In genomic region chr12:76591461-76591860, GRCh38 we compare ENCODE assay signal across 19 cellular contexts. TPM values are rescaled to one million over a fixed set of nuclear protein-coding genes. Genes with fewer than 3 reads are reported as not detected.
DNase-seq lines count a peak whose midpoint lies in the region; ATAC-seq and TF ChIP-seq lines count a peak whose summit lies in the region.
"Had no signal": no experiment of that assay in that cellular context is flagged by ENCODE, and none has a peak within 500 bp of the region (broad histone marks: within the 10 kb centered on the region; RNA-seq: fewer than 3 reads in every experiment).

No MANE protein-coding gene starts in this region.

- no peaks in the 10 kb centered on the region for H3K9me3 Mint-ChIP-seq in natural killer cell
- H3K9me3 Mint-ChIP-seq: effector memory CD8-positive, alpha-beta T cell; stimulated activated effector memory CD8-positive, alpha-beta T cell treated with anti-CD3 and anti-CD28 coated beads, Interleukin-12 subunit alpha, Interleukin-12 subunit beta, amount 100 ng/mL, for 72 hours had no signal

- ATAC-seq in GM21723 (IDR thresholded peaks at IDR 0.05; ENCODE audit: unreplicated experiment), result no peak
- ATAC-seq in natural killer cell, result no peak
- ATAC-seq: effector memory CD8-positive, alpha-beta T cell; right lobe of liver; stimulated activated effector memory CD8-positive, alpha-beta T cell treated with anti-CD3 and anti-CD28 coated beads, Interleukin-12 subunit alpha, Interleukin-12 subunit beta, amount 100 ng/mL, for 72 hours had no signal

- H3K36me3 Mint-ChIP-seq in natural killer cell, result no peaks in the 10 kb centered on the region
- H3K36me3 Mint-ChIP-seq: stimulated activated effector memory CD8-positive, alpha-beta T cell treated with anti-CD3 and anti-CD28 coated beads, Interleukin-12 subunit alpha, Interleukin-12 subunit beta, amount 100 ng/mL, for 72 hours had no signal

- H3K4me1 Mint-ChIP-seq in natural killer cell, result peaks cover 12 to 30% of the 10 kb centered on the region in 2 donors
- H3K4me1 Mint-ChIP-seq: stimulated activated effector memory CD8-positive, alpha-beta T cell treated with anti-CD3 and anti-CD28 coated beads, Interleukin-12 subunit alpha, Interleukin-12 subunit beta, amount 100 ng/mL, for 72 hours had no signal

- intact Hi-C loops in natural killer cell (cut with micrococcal nuclease), result no loop called here

- H3K27ac ChIP-seq in subcutaneous abdominal adipose tissue (ENCODE audit: low read depth, low read length), result peak overlapping the region; percentile 89
- H3K27ac ChIP-seq: right lobe of liver, thyroid gland had no signal

- no peaks in the 10 kb centered on the region for H3K27me3 ChIP-seq in subcutaneous abdominal adipose tissue (ENCODE audit: control insufficient read depth in 5 of 5, insufficient read depth in 4 of 5, low read length in 5 of 5)
- H3K27me3 ChIP-seq: right lobe of liver, thyroid gland had no signal

- DNase-seq in EL, result peak; percentile 14
- DNase-seq in RPMI7951 (ENCODE audit: low read depth), result peak; percentile 40
- peak; percentile 68 for DNase-seq in fibroblast of gingiva (ENCODE audit: low read depth)
- DNase-seq in DMS53 treated with DMSO at 0.1 percent for 48 hours (lab: John Stamatoyannopoulos, UW; ENCODE audit: unreplicated experiment), result no peak
- DNase-seq in natural killer cell, result no peak
- DNase-seq: activated CD4-positive, alpha-beta T cell treated with anti-CD3 and anti-CD28 coated beads for 48 hours; C1 segment of cervical spinal cord; effector memory CD8-positive, alpha-beta T cell; hypothalamus; KBM-7; kidney; NCI-H1105 treated with DMSO at 0.1 percent for 48 hours; NCI-H2171; right lobe of liver; Right ventricle myocardium superior; thyroid gland had no signal

- no peak overlapping the region for H3K27ac Mint-ChIP-seq in natural killer cell
- H3K27ac Mint-ChIP-seq: effector memory CD8-positive, alpha-beta T cell; stimulated activated effector memory CD8-positive, alpha-beta T cell treated with anti-CD3 and anti-CD28 coated beads, Interleukin-12 subunit alpha, Interleukin-12 subunit beta, amount 100 ng/mL, for 72 hours had no signal

- peak overlapping the region in 1 of 5 donors; percentile 56 for H3K9ac ChIP-seq in subcutaneous abdominal adipose tissue (ENCODE audit: low read length in 5 of 5)

- H3K27me3 Mint-ChIP-seq in natural killer cell (ENCODE audit: low read depth in 2 of 2), result peaks cover 0 to under 1% of the 10 kb centered on the region in 2 donors
- H3K27me3 Mint-ChIP-seq: effector memory CD8-positive, alpha-beta T cell had no signal

- no peaks in the 10 kb centered on the region for H3K36me3 ChIP-seq in subcutaneous abdominal adipose tissue (ENCODE audit: control insufficient read depth in 5 of 5, insufficient read depth in 5 of 5, low read length in 5 of 5)
- H3K36me3 ChIP-seq: right lobe of liver, thyroid gland had no signal

- H3K4me3 Mint-ChIP-seq in natural killer cell, result no peak overlapping the region
- H3K4me3 Mint-ChIP-seq: effector memory CD8-positive, alpha-beta T cell; stimulated activated effector memory CD8-positive, alpha-beta T cell treated with anti-CD3 and anti-CD28 coated beads, Interleukin-12 subunit alpha, Interleukin-12 subunit beta, amount 100 ng/mL, for 72 hours had no signal

- no peak for TF ChIP-seq CTCF in natural killer cell (IDR thresholded peaks at IDR 0.05)

- no peaks in the 10 kb centered on the region for H3K9me3 ChIP-seq in subcutaneous abdominal adipose tissue (ENCODE audit: control insufficient read depth in 5 of 5, low read length in 5 of 5)
- H3K9me3 ChIP-seq: right lobe of liver, thyroid gland had no signal

- peaks cover 0 to 29% (median 6%) of the 10 kb centered on the region in 5 donors for H3K4me1 ChIP-seq in subcutaneous abdominal adipose tissue (ENCODE audit: control insufficient read depth in 5 of 5, insufficient read depth in 5 of 5, low read length in 5 of 5)
- H3K4me1 ChIP-seq: right lobe of liver, thyroid gland had no signal

- H3K4me3 ChIP-seq in subcutaneous abdominal adipose tissue (ENCODE audit: low read depth in 1 of 5, low read length in 5 of 5), result no peak overlapping the region
- H3K4me3 ChIP-seq: right lobe of liver, thyroid gland had no signal

RNA-seq across cellular contexts. Expression of gene OSBPL8, which starts 31.9 kb away (rescaled TPM):
- total RNA-seq in RPMI7951 (2014; rRNA removed; shearing (Covaris generic)), result 49.9 and 55.9 TPM in 2 replicates
- 100 to 1,000 TPM; 133 to 154 (median 138) TPM for total RNA-seq in natural killer cell

Comparison
In these comparisons a context has a peak if more than half of its experiments do, and no peak if none do; other contexts are left out.
1. DNase-seq: peak in EL (single experiment), RPMI7951 (single experiment) and fibroblast of gingiva (single experiment); none in DMS53 treated with DMSO at 0.1 percent for 48 hours (single experiment) and natural killer cell (single experiment).